8 cellular contexts compared by ENCODE assay signal in the genomic region with DNA sequence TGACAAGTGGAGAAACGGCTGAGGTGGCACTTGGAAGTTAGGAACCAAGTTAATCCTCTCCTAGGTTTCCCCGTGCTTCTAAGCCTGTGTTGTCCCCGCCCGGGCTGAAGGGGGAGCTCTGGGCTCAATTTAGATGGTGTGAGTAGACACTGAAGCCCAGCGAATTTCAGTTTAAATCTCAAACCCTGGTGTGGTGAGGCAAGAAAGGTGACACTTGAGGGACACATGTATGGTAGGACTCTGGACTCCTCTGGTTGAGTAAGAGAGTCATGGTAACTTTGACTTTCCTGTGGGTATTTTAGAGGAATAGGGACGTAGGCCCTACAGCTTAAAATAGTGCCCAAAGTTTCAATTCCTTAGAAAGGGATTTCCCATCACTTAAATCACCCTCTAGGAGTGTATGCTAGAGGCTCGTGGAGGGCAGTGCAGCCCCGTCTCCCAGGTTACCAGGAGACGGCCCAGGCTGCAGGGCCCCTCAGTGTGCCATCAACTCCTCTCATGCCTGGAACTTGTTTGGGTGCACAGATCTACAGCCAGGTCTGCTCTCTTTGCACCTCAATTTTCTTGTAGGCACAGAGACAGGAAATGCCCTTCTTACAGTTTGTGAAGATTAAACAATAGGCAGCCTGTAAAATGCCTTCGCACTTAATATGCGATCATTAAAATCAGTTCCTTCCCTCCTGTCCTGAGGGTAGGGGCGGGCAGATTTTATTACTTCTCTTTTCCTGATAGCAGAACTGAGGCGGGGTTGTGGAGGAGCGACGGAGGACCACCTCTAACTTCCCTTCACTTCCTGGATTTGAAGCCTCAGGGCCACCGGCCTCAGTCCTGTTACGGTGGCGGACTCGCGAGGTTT.
DNase-seq lines count a peak whose midpoint lies in the region; ATAC-seq and TF ChIP-seq lines count a peak whose summit lies in the region.

No MANE protein-coding gene starts in this region.

- no peak overlapping the region for H3K27ac Mint-ChIP-seq in stimulated activated naive CD8-positive, alpha-beta T cell treated with anti-CD3 and anti-CD28 coated beads, Interleukin-15, amount 100 ng/mL, for 72 hours

- no peak overlapping the region for H3K4me3 ChIP-seq in cardiac fibroblast (replicated peaks in 1 of 2; ENCODE audit: low read depth in 2 of 2, low read length in 2 of 2)

- H3K9me3 Mint-ChIP-seq in stimulated activated naive CD8-positive, alpha-beta T cell treated with anti-CD3 and anti-CD28 coated beads, Interleukin-15, amount 100 ng/mL, for 72 hours = peaks cover 0 to 5% of the 10 kb centered on the region in 2 donors

- no peak for DNase-seq in activated CD4-positive, CD25-positive, alpha-beta regulatory T cell treated with anti-CD3 and anti-CD28 coated beads, Interleukin-2, amount 50 U/mL, for 72 hours
- peak; percentile 81 for DNase-seq in OCI-M1 (lab: John Stamatoyannopoulos, UW)
- peak; percentile 75 to 78 for DNase-seq in cardiac fibroblast (ENCODE audit: low read depth in 2 of 2)
- DNase-seq in kidney tubule cell (ENCODE audit: low spot score) = peak; percentile 61
- DNase-seq in stimulated activated naive CD8-positive, alpha-beta T cell treated with anti-CD3 and anti-CD28 coated beads, Interleukin-15, amount 100 ng/mL, for 72 hours = peak in 1 of 2 donors; percentile 52

- peak; percentile 90 for TF ChIP-seq CTCF in cardiac fibroblast (IDR thresholded peaks at IDR 0.05; ENCODE audit: low read depth, low read length)

- H3K4me3 Mint-ChIP-seq in stimulated activated naive CD8-positive, alpha-beta T cell treated with anti-CD3 and anti-CD28 coated beads, Interleukin-15, amount 100 ng/mL, for 72 hours = peak overlapping the region; percentile 55 to 75

- ATAC-seq in activated CD4-positive, CD25-positive, alpha-beta regulatory T cell treated with anti-CD3 and anti-CD28 coated beads, Interleukin-2, amount 50 U/mL, for 24 hours = peak; percentile 35 to 45
- ATAC-seq in GM21423 (IDR thresholded peaks at IDR 0.05; ENCODE audit: unreplicated experiment) = peak; percentile 64
- peak; percentile 61 for ATAC-seq in HG03558 (IDR thresholded peaks at IDR 0.05; ENCODE audit: extremely low read depth, unreplicated experiment)
- ATAC-seq in stimulated activated naive CD8-positive, alpha-beta T cell treated with anti-CD3 and anti-CD28 coated beads, Interleukin-15, amount 100 ng/mL, for 72 hours = peak; percentile 75

- peaks cover 100% of the 10 kb centered on the region for H3K27me3 Mint-ChIP-seq in stimulated activated naive CD8-positive, alpha-beta T cell treated with anti-CD3 and anti-CD28 coated beads, Interleukin-15, amount 100 ng/mL, for 72 hours

- peaks cover 51% of the 10 kb centered on the region for H3K4me1 Mint-ChIP-seq in stimulated activated naive CD8-positive, alpha-beta T cell treated with anti-CD3 and anti-CD28 coated beads, Interleukin-15, amount 100 ng/mL, for 72 hours
